ENCODE assay signal across 14 cellular contexts in the genomic region with DNA sequence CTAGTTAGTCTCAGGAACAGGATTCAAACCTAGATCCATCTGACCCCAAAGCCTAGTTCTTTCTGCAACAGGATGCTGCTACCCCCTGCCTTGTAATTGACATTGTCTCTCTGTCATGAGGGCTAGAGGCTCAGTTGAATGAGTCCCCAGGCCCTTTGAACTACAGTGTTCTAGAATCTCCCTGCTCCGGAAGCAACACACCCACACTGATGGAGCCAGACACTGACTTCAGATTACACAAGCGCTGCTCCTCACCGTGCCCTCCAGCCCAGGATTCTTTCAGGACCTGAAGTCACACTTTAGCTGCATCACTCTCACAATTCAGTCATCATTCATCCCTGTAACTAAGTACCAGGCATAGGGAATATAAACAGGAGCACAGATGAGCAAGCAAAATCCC.
A peak's percentile ranks its signal among the peaks of the same experiment; 100 is the strongest.
DNase-seq lines count a peak whose midpoint lies in the region; ATAC-seq and TF ChIP-seq lines count a peak whose summit lies in the region.
"Had no signal": no experiment of that assay in that cellular context is flagged by ENCODE, and none has a peak within 500 bp of the region (broad histone marks: within the 10 kb centered on the region; RNA-seq: fewer than 3 reads in every experiment).

No MANE protein-coding gene starts in this region.

- no peak overlapping the region for H3K4me3 Mint-ChIP-seq in activated CD8-positive, alpha-beta T cell treated with anti-CD3 and anti-CD28 coated beads, Interleukin-2, amount 10 ng/mL, durations not matched to agents 7 days and 5 days
- H3K4me3 Mint-ChIP-seq in effector memory CD8-positive, alpha-beta T cell: no peak overlapping the region
- no peak overlapping the region for H3K4me3 Mint-ChIP-seq in natural killer cell treated with Interleukin-12 subunit alpha and Interleukin-12 subunit beta and Interleukin-15 and Interleukin-18, amount 100 ng/mL, for 72 hours

- peaks cover 8% of the 10 kb centered on the region; the same call in 1 of the 2 replicates for H4K20me1 ChIP-seq in Karpas-422 (ENCODE audit: insufficient read depth, low read depth, low read length)

- peaks cover 89% of the 10 kb centered on the region for H3K4me1 ChIP-seq in Karpas-422 (ENCODE audit: low read length)
- H3K4me1 ChIP-seq in psoas muscle: peaks cover 86% of the 10 kb centered on the region

- CTCF ChIA-PET in activated CD8-positive, alpha-beta T cell treated with anti-CD3 and anti-CD28 coated beads, Interleukin-2, amount 10 ng/mL, durations not matched to agents 7 days and 5 days (lab: Charles Lee): interaction anchor here (0.9 kb wide), 1 partner anchor 39 kb away, joined by 3 read pairs; no protein-coding TSS in a partner anchor

- H3K4me2 ChIP-seq in Karpas-422 (ENCODE audit: low read depth, low read length, poor library complexity, severe bottlenecking): no peak overlapping the region

- DNase-seq in Karpas-422 (no peak), psoas muscle (peak; percentile 26 to 59), HCEC 1CT (no peak), OCI-M2 (lab: John Stamatoyannopoulos, UW; ENCODE audit: unreplicated experiment) (no peak)
- peak; percentile 37 for DNase-seq in activated CD8-positive, alpha-beta T cell treated with anti-CD3 and anti-CD28 coated beads, Interleukin-2, amount 10 ng/mL, durations not matched to agents 7 days and 5 days
- no peak for DNase-seq in effector memory CD8-positive, alpha-beta T cell
- DNase-seq in natural killer cell treated with Interleukin-12 subunit alpha and Interleukin-12 subunit beta and Interleukin-15 and Interleukin-18, amount 100 ng/mL, for 72 hours (ENCODE audit: low spot score): no peak
- DNase-seq: aorta, DMS153, esophagus squamous epithelium, NCI-H2029, tibial artery had no signal

- no peaks in the 10 kb centered on the region for H3K9me3 Mint-ChIP-seq in activated CD8-positive, alpha-beta T cell treated with anti-CD3 and anti-CD28 coated beads, Interleukin-2, amount 10 ng/mL, durations not matched to agents 7 days and 5 days (ENCODE audit: insufficient read depth)
- H3K9me3 Mint-ChIP-seq in effector memory CD8-positive, alpha-beta T cell: no peaks in the 10 kb centered on the region
- no peaks in the 10 kb centered on the region for H3K9me3 Mint-ChIP-seq in natural killer cell treated with Interleukin-12 subunit alpha and Interleukin-12 subunit beta and Interleukin-15 and Interleukin-18, amount 100 ng/mL, for 72 hours

- WGBS in psoas muscle, 3 donors: 40 to 52% (median 43%) methylated on average over 3 of the region's 3 CpGs

- peak; percentile 69 for ATAC-seq in activated CD8-positive, alpha-beta T cell treated with anti-CD3 and anti-CD28 coated beads, Interleukin-2, amount 10 ng/mL, durations not matched to agents 7 days and 5 days
- peak; percentile 42 for ATAC-seq in effector memory CD8-positive, alpha-beta T cell (replicated peaks)
- ATAC-seq in psoas muscle: peak; percentile 51 to 70 (median 64)
- ATAC-seq in HG03354 (IDR thresholded peaks at IDR 0.05; ENCODE audit: poor library complexity, severe bottlenecking, unreplicated experiment): no peak
- ATAC-seq in natural killer cell treated with Interleukin-12 subunit alpha and Interleukin-12 subunit beta and Interleukin-15 and Interleukin-18, amount 100 ng/mL, for 72 hours: no peak

- intact Hi-C loops in psoas muscle (cut with DNase I): no loop called here

- no peaks in the 10 kb centered on the region for H3K9me2 ChIP-seq in Karpas-422 (replicated peaks; ENCODE audit: insufficient read depth, low read length)

- H3K27ac ChIP-seq in Karpas-422 (ENCODE audit: low read length) (peak overlapping the region; percentile 48), psoas muscle (peak overlapping the region; percentile 65)
- H3K27ac ChIP-seq: esophagus squamous epithelium, neutrophil, tibial artery had no signal

- no peak overlapping the region for H2AFZ ChIP-seq in Karpas-422 (ENCODE audit: low read length)

- POLR2A ChIA-PET in activated CD8-positive, alpha-beta T cell treated with anti-CD3 and anti-CD28 coated beads, Interleukin-2, amount 10 ng/mL, durations not matched to agents 7 days and 5 days (lab: Charles Lee): interaction anchor here (1.2 kb wide), 2 partner anchors 100 to 155 kb away, joined by 3 to 4 read pairs; partner anchors contain the start of genes DDIAS and PCF11

- no peaks in the 10 kb centered on the region for H3K27me3 Mint-ChIP-seq in activated CD8-positive, alpha-beta T cell treated with anti-CD3 and anti-CD28 coated beads, Interleukin-2, amount 10 ng/mL, durations not matched to agents 7 days and 5 days (ENCODE audit: low read depth)
- H3K27me3 Mint-ChIP-seq in effector memory CD8-positive, alpha-beta T cell: no peaks in the 10 kb centered on the region
- no peaks in the 10 kb centered on the region for H3K27me3 Mint-ChIP-seq in natural killer cell treated with Interleukin-12 subunit alpha and Interleukin-12 subunit beta and Interleukin-15 and Interleukin-18, amount 100 ng/mL, for 72 hours

- H3K9me3 ChIP-seq in Karpas-422 (ENCODE audit: low read length): no peaks in the 10 kb centered on the region
- no peaks in the 10 kb centered on the region for H3K9me3 ChIP-seq in psoas muscle
- H3K9me3 ChIP-seq: esophagus squamous epithelium, neutrophil, tibial artery had no signal

- H3K4me3 ChIP-seq in Karpas-422 (ENCODE audit: low read length): no peak overlapping the region
- H3K4me3 ChIP-seq in psoas muscle: no peak overlapping the region
- H3K4me3 ChIP-seq: esophagus squamous epithelium, tibial artery had no signal

- H3K9ac ChIP-seq in Karpas-422 (ENCODE audit: low read length): peak overlapping the region; percentile 5; the same call in 1 of the 2 replicates

- H3K36me3 Mint-ChIP-seq in activated CD8-positive, alpha-beta T cell treated with anti-CD3 and anti-CD28 coated beads, Interleukin-2, amount 10 ng/mL, durations not matched to agents 7 days and 5 days (ENCODE audit: low read depth): peaks cover 3% of the 10 kb centered on the region
- H3K36me3 Mint-ChIP-seq in effector memory CD8-positive, alpha-beta T cell (ENCODE audit: insufficient read depth): peaks cover 3% of the 10 kb centered on the region
- H3K36me3 Mint-ChIP-seq in natural killer cell treated with Interleukin-12 subunit alpha and Interleukin-12 subunit beta and Interleukin-15 and Interleukin-18, amount 100 ng/mL, for 72 hours: no peaks in the 10 kb centered on the region

- peak overlapping the region; percentile 31 for H3K27ac Mint-ChIP-seq in activated CD8-positive, alpha-beta T cell treated with anti-CD3 and anti-CD28 coated beads, Interleukin-2, amount 10 ng/mL, durations not matched to agents 7 days and 5 days
- peak overlapping the region in 1 of 2 donors; percentile 10 for H3K27ac Mint-ChIP-seq in effector memory CD8-positive, alpha-beta T cell
- H3K27ac Mint-ChIP-seq in natural killer cell treated with Interleukin-12 subunit alpha and Interleukin-12 subunit beta and Interleukin-15 and Interleukin-18, amount 100 ng/mL, for 72 hours: no peak overlapping the region

- peaks cover 52% of the 10 kb centered on the region for H3K4me1 Mint-ChIP-seq in activated CD8-positive, alpha-beta T cell treated with anti-CD3 and anti-CD28 coated beads, Interleukin-2, amount 10 ng/mL, durations not matched to agents 7 days and 5 days (ENCODE audit: low read depth)
- peaks cover 18 to 19% of the 10 kb centered on the region in 2 donors for H3K4me1 Mint-ChIP-seq in effector memory CD8-positive, alpha-beta T cell (ENCODE audit: low read depth in 2 of 2)
- H3K4me1 Mint-ChIP-seq in natural killer cell treated with Interleukin-12 subunit alpha and Interleukin-12 subunit beta and Interleukin-15 and Interleukin-18, amount 100 ng/mL, for 72 hours (ENCODE audit: low read depth in 2 of 2): peaks cover 21 to 43% of the 10 kb centered on the region in 2 donors

- H3K36me3 ChIP-seq in Karpas-422 (ENCODE audit: insufficient read depth, low read length) (peaks cover 19% of the 10 kb centered on the region), psoas muscle (ENCODE audit: insufficient read depth in 1 of 2, low read depth in 1 of 2) (peaks cover 0 to under 1% of the 10 kb centered on the region in 2 donors)
- H3K36me3 ChIP-seq: esophagus squamous epithelium, neutrophil, tibial artery had no signal

- peaks cover 98% of the 10 kb centered on the region for H3K79me2 ChIP-seq in Karpas-422 (ENCODE audit: low read length)

- no peak for TF ChIP-seq CTCF in psoas muscle (IDR thresholded peaks at IDR 0.05)

- H3K27me3 ChIP-seq in Karpas-422 (ENCODE audit: low read length) (no peaks in the 10 kb centered on the region), psoas muscle (ENCODE audit: insufficient read depth in 3 of 3, low read length in 2 of 3) (no peaks in the 10 kb centered on the region)
- H3K27me3 ChIP-seq: esophagus squamous epithelium, neutrophil, tibial artery had no signal

Comparison
In these comparisons a context has a peak if more than half of its experiments do, and no peak if none do; other contexts are left out.
1. DNase-seq: peak in activated CD8-positive, alpha-beta T cell treated with anti-CD3 and anti-CD28 coated beads, Interleukin-2, amount 10 ng/mL, durations not matched to agents 7 days and 5 days (single experiment) and psoas muscle (2 of 2); none in Karpas-422 (single experiment), effector memory CD8-positive, alpha-beta T cell (0 of 3), HCEC 1CT (single experiment), OCI-M2 (single experiment) and natural killer cell treated with Interleukin-12 subunit alpha and Interleukin-12 subunit beta and Interleukin-15 and Interleukin-18, amount 100 ng/mL, for 72 hours (single experiment).
2. ATAC-seq: peak in activated CD8-positive, alpha-beta T cell treated with anti-CD3 and anti-CD28 coated beads, Interleukin-2, amount 10 ng/mL, durations not matched to agents 7 days and 5 days (single experiment), effector memory CD8-positive, alpha-beta T cell (single experiment) and psoas muscle (4 of 4); none in HG03354 (single experiment) and natural killer cell treated with Interleukin-12 subunit alpha and Interleukin-12 subunit beta and Interleukin-15 and Interleukin-18, amount 100 ng/mL, for 72 hours (0 of 2).